In the genomic region with DNA sequence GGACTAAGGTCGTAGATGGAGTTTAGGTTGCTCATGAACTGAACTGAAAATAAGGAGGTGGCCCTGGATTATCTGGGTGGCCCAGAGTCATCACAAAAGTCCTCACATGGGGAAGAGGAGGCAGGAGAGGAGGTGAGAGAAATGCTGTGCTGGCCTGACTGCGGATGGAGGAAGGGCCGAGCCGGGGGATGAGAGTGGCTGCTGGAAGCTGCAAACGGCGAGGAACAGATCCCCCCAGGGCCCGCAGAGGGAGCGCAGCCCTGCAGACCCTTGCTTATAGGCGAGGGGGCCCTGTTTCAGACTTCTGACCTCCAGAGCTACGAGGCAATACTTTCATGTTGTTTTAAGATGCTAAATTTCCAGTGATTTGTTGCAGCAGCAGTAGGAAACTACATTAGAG, we compare ENCODE assay signal across 18 cellular contexts.
"Had no signal": no experiment of that assay in that cellular context is flagged by ENCODE, and none has a peak within 500 bp of the region (broad histone marks: within the 10 kb centered on the region; RNA-seq: fewer than 3 reads in every experiment).

No MANE protein-coding gene starts in this region.

- H3K9me3 ChIP-seq: ovary, right lobe of liver, testis had no signal

- H3K36me3 ChIP-seq: left lung, ovary, right lobe of liver, tibial artery had no signal

- DNase-seq: dermis blood vessel endothelial cell; effector memory CD8-positive, alpha-beta T cell; head of caudate nucleus; mammary epithelial cell; mesendoderm; naive thymus-derived CD8-positive, alpha-beta T cell; nephron progenitor cell; nucleus accumbens; ovary; right lobe of liver; stimulated activated CD4-positive, alpha-beta T cell treated with anti-CD3 and anti-CD28 coated beads, Interleukin-4, amount 100 ng/mL, for 4 hours; stimulated activated naive CD8-positive, alpha-beta T cell treated with anti-CD3 and anti-CD28 coated beads, Interleukin-15, Interleukin-2, amounts not matched to agents 100 U/mL and 50 U/mL, for 24 hours; substantia nigra; testis had no signal

- H3K27me3 ChIP-seq: ovary, right lobe of liver, testis had no signal

- H3K4me1 ChIP-seq: left lung, right lobe of liver, testis, tibial artery had no signal

- ATAC-seq: effector memory CD8-positive, alpha-beta T cell; left lung; naive thymus-derived CD8-positive, alpha-beta T cell; right lobe of liver; stimulated activated memory B cell treated with anti-CD40 and anti-IgM and Interleukin-4, amounts not matched to agents 10 μg/mL and 1 μg/mL and 100 μg/mL, for 72 hours; stimulated activated naive CD8-positive, alpha-beta T cell treated with anti-CD3 and anti-CD28 coated beads, Interleukin-15, Interleukin-2, amounts not matched to agents 100 U/mL and 50 U/mL, for 24 hours had no signal

- H3K27ac ChIP-seq: coronary artery, left lung, ovary, right lobe of liver, testis, tibial artery had no signal

- H3K4me3 ChIP-seq: coronary artery, left lung, ovary, right lobe of liver, testis, tibial artery had no signal
